ENCODE assay signal across 10 cellular contexts in genomic region chr3:72444642-72445223, GRCh38. TPM values are rescaled to one million over a fixed set of nuclear protein-coding genes. Genes with fewer than 3 reads are reported as not detected.
DNase-seq lines count a peak whose midpoint lies in the region; ATAC-seq and TF ChIP-seq lines count a peak whose summit lies in the region.
"Had no signal": no experiment of that assay in that cellular context is flagged by ENCODE, and none has a peak within 500 bp of the region (broad histone marks: within the 10 kb centered on the region; RNA-seq: fewer than 3 reads in every experiment).

No MANE protein-coding gene starts in this region.

- no peak overlapping the region for H2AFZ ChIP-seq in fibroblast of lung (ENCODE audit: low read length)

- peaks cover 2% of the 10 kb centered on the region for H4K20me1 ChIP-seq in fibroblast of lung (ENCODE audit: control insufficient read depth, extremely low read depth, insufficient read depth, low read length)

- peak; percentile 20 to 29 for ATAC-seq in activated T-cell treated with anti-CD3 and anti-CD28 coated beads, Interleukin-2, amount 50 U/mL, for 4 hours
- ATAC-seq in stimulated activated memory B cell treated with anti-CD40 and anti-IgM and Interleukin-4, amounts not matched to agents 10 μg/mL and 1 μg/mL and 100 μg/mL, for 72 hours = no peak
- ATAC-seq: mucosa of descending colon had no signal

- peaks cover 48% of the 10 kb centered on the region for H3K36me3 Mint-ChIP-seq in activated T-cell treated with anti-CD3 and anti-CD28 coated beads, Interleukin-2, amount 50 U/mL, for 4 hours (ENCODE audit: insufficient read depth)
- H3K36me3 Mint-ChIP-seq in T-helper 1 cell treated with Interleukin-12 subunit alpha and Interleukin-12 subunit beta and Interleukin-4 antibody, amounts not matched to agents 30 μg/mL and 1 μg/mL, for 36 hours (ENCODE audit: low read depth) = peaks cover 32% of the 10 kb centered on the region
- peaks cover 27% of the 10 kb centered on the region for H3K36me3 Mint-ChIP-seq in stimulated activated memory B cell treated with anti-CD40 and anti-IgM and Interleukin-4, amounts not matched to agents 10 μg/mL and 1 μg/mL and 100 μg/mL, for 72 hours

- H3K9me3 Mint-ChIP-seq in activated T-cell treated with anti-CD3 and anti-CD28 coated beads, Interleukin-2, amount 50 U/mL, for 4 hours = peaks cover 7% of the 10 kb centered on the region
- H3K9me3 Mint-ChIP-seq in T-helper 1 cell treated with Interleukin-12 subunit alpha and Interleukin-12 subunit beta and Interleukin-4 antibody, amounts not matched to agents 30 μg/mL and 1 μg/mL, for 36 hours = no peaks in the 10 kb centered on the region
- H3K9me3 Mint-ChIP-seq in stimulated activated memory B cell treated with anti-CD40 and anti-IgM and Interleukin-4, amounts not matched to agents 10 μg/mL and 1 μg/mL and 100 μg/mL, for 72 hours = no peaks in the 10 kb centered on the region

- H3K27me3 ChIP-seq in fibroblast of lung (ENCODE audit: control insufficient read depth, insufficient read depth, low read length) = no peaks in the 10 kb centered on the region

- peak overlapping the region; percentile 97 for H3K4me3 Mint-ChIP-seq in activated T-cell treated with anti-CD3 and anti-CD28 coated beads, Interleukin-2, amount 50 U/mL, for 4 hours
- peak overlapping the region; percentile 98 for H3K4me3 Mint-ChIP-seq in T-helper 1 cell treated with Interleukin-12 subunit alpha and Interleukin-12 subunit beta and Interleukin-4 antibody, amounts not matched to agents 30 μg/mL and 1 μg/mL, for 36 hours
- H3K4me3 Mint-ChIP-seq in stimulated activated memory B cell treated with anti-CD40 and anti-IgM and Interleukin-4, amounts not matched to agents 10 μg/mL and 1 μg/mL and 100 μg/mL, for 72 hours = peak overlapping the region; percentile 98

- H3K27ac Mint-ChIP-seq in T-helper 1 cell treated with Interleukin-12 subunit alpha and Interleukin-12 subunit beta and Interleukin-4 antibody, amounts not matched to agents 30 μg/mL and 1 μg/mL, for 36 hours = peak overlapping the region; percentile 58
- no peak overlapping the region for H3K27ac Mint-ChIP-seq in stimulated activated memory B cell treated with anti-CD40 and anti-IgM and Interleukin-4, amounts not matched to agents 10 μg/mL and 1 μg/mL and 100 μg/mL, for 72 hours

- peaks cover 55% of the 10 kb centered on the region for H3K79me2 ChIP-seq in fibroblast of lung (ENCODE audit: control insufficient read depth, insufficient read depth, low read length)

- no peak overlapping the region for H3K27ac ChIP-seq in fibroblast of lung (ENCODE audit: insufficient read depth, low read length)

- no peak for TF ChIP-seq CTCF in fibroblast of lung (conservative IDR thresholded peaks at IDR 0.05 in 1 of 2, IDR thresholded peaks at IDR 0.05 in 1 of 2; ENCODE audit: low read depth in 1 of 2, low read length in 2 of 2)

- H3K4me1 ChIP-seq in fibroblast of lung (ENCODE audit: control insufficient read depth, extremely low read depth, insufficient read depth, low read length) = no peaks in the 10 kb centered on the region

- peak overlapping the region; percentile 0 for H3K4me2 ChIP-seq in fibroblast of lung (ENCODE audit: extremely low read depth, insufficient read depth, low read length)

- peaks cover 2% of the 10 kb centered on the region for H3K27me3 Mint-ChIP-seq in activated T-cell treated with anti-CD3 and anti-CD28 coated beads, Interleukin-2, amount 50 U/mL, for 4 hours (ENCODE audit: low read depth)
- no peaks in the 10 kb centered on the region for H3K27me3 Mint-ChIP-seq in T-helper 1 cell treated with Interleukin-12 subunit alpha and Interleukin-12 subunit beta and Interleukin-4 antibody, amounts not matched to agents 30 μg/mL and 1 μg/mL, for 36 hours (ENCODE audit: low read depth)
- H3K27me3 Mint-ChIP-seq in stimulated activated memory B cell treated with anti-CD40 and anti-IgM and Interleukin-4, amounts not matched to agents 10 μg/mL and 1 μg/mL and 100 μg/mL, for 72 hours = peaks cover 9% of the 10 kb centered on the region

- H3K4me3 ChIP-seq in fibroblast of lung (replicated peaks in 1 of 4; ENCODE audit: control extremely low read depth in 1 of 4, insufficient read depth in 1 of 4, low read depth in 3 of 4, low read length in 4 of 4) = peak overlapping the region in 2 of 4 experiments; percentile 85 to 92
- H3K4me3 ChIP-seq: mucosa of descending colon had no signal

- no peaks in the 10 kb centered on the region for H3K9me3 ChIP-seq in fibroblast of lung (ENCODE audit: control insufficient read depth, insufficient read depth, low read depth, low read length)
- H3K9me3 ChIP-seq: mucosa of descending colon had no signal

- no peak overlapping the region for H3K9ac ChIP-seq in fibroblast of lung (ENCODE audit: insufficient read depth, low read length)

- H3K4me1 Mint-ChIP-seq in activated T-cell treated with anti-CD3 and anti-CD28 coated beads, Interleukin-2, amount 50 U/mL, for 4 hours (ENCODE audit: low read depth) = peaks cover 60% of the 10 kb centered on the region
- peaks cover 57% of the 10 kb centered on the region for H3K4me1 Mint-ChIP-seq in T-helper 1 cell treated with Interleukin-12 subunit alpha and Interleukin-12 subunit beta and Interleukin-4 antibody, amounts not matched to agents 30 μg/mL and 1 μg/mL, for 36 hours (ENCODE audit: low read depth)
- H3K4me1 Mint-ChIP-seq in stimulated activated memory B cell treated with anti-CD40 and anti-IgM and Interleukin-4, amounts not matched to agents 10 μg/mL and 1 μg/mL and 100 μg/mL, for 72 hours = peaks cover 68% of the 10 kb centered on the region

- DNase-seq in activated T-cell treated with anti-CD3 and anti-CD28 coated beads, Interleukin-2, amount 50 U/mL, for 4 hours = no peak
- DNase-seq in activated T-cell treated with anti-CD3 and anti-CD28 coated beads for 4 hours (no peak), fibroblast of lung (ENCODE audit: low read depth in 2 of 2) (peak; percentile 37 to 47), NCI-H446 (lab: John Stamatoyannopoulos, UW) (no peak), SIG-M5 treated with dmso at 0.1 percent for 504 hours (lab: John Stamatoyannopoulos, UW; ENCODE audit: unreplicated experiment) (no peak), GM03348 (ENCODE audit: low spot score) (no peak)
- DNase-seq: mucosa of descending colon, NCI-H2107 had no signal

- H3K36me3 ChIP-seq in fibroblast of lung (ENCODE audit: control insufficient read depth, insufficient read depth, low read length) = peaks cover under 1% of the 10 kb centered on the region

RNA-seq across cellular contexts. Expression of gene RYBP, which starts 1.7 kb away (rescaled TPM):
- total RNA-seq in activated T-cell treated with anti-CD3 and anti-CD28 coated beads, Interleukin-2, amount 50 U/mL, for 4 hours = 10 to 100 TPM; 23.5 to 25.9 (median 25.8) TPM
- 10.3 and 15.5 TPM in 2 replicates for total RNA-seq in fibroblast of lung
- polyA plus RNA-seq in fibroblast of lung = 9.9 and 12.4 TPM in 2 replicates
- 8.2 and 10.5 TPM in 2 replicates for polyA plus RNA-seq in fibroblast of lung (2012)
- polyA minus RNA-seq in fibroblast of lung (ENCODE audit: low replicate concordance) = 2.4 and 3.5 TPM in 2 replicates

Comparison
In these comparisons a context has a peak if more than half of its experiments do, and no peak if none do; other contexts are left out.
1. DNase-seq: peak in fibroblast of lung (2 of 2); none in activated T-cell treated with anti-CD3 and anti-CD28 coated beads, Interleukin-2, amount 50 U/mL, for 4 hours (single experiment), activated T-cell treated with anti-CD3 and anti-CD28 coated beads for 4 hours (single experiment), NCI-H446 (0 of 2), SIG-M5 treated with dmso at 0.1 percent for 504 hours (single experiment) and GM03348 (single experiment).
2. Peak in every context shown above with its lines, with median percentiles within 50 percentile points of each other: H3K4me3 Mint-ChIP-seq.